9 cellular contexts compared by ENCODE assay signal in genomic region chr13:114109646-114110045, GRCh38. TPM values are rescaled to one million over a fixed set of nuclear protein-coding genes. Genes with fewer than 3 reads are reported as not detected.
DNase-seq lines count a peak whose midpoint lies in the region; ATAC-seq and TF ChIP-seq lines count a peak whose summit lies in the region.
"Had no signal": no experiment of that assay in that cellular context is flagged by ENCODE, and none has a peak within 500 bp of the region (broad histone marks: within the 10 kb centered on the region; RNA-seq: fewer than 3 reads in every experiment).

No MANE protein-coding gene starts in this region.

- H3K4me3 ChIP-seq in CD8-positive, alpha-beta memory T cell (ENCODE audit: low read length) = peak overlapping the region; percentile 52
- H3K4me3 ChIP-seq: cardiac muscle cell had no signal

- peaks cover 74 to 88% (median 75%) of the 10 kb centered on the region in 3 donors for H3K4me1 Mint-ChIP-seq in CD8-positive, alpha-beta memory T cell
- peaks cover 72% of the 10 kb centered on the region for H3K4me1 Mint-ChIP-seq in dendritic cell treated with granulocyte-macrophage colony-stimulating factor and Interleukin-4, amounts not matched to agents 40 ng/mL and 50 ng/mL, for 4 days (ENCODE audit: low read depth)

- no peaks in the 10 kb centered on the region for H3K9me3 ChIP-seq in CD8-positive, alpha-beta memory T cell (ENCODE audit: low read length)

- peaks cover 0 to 67% (median 16%) of the 10 kb centered on the region in 3 donors for H3K36me3 Mint-ChIP-seq in CD8-positive, alpha-beta memory T cell
- H3K36me3 Mint-ChIP-seq in dendritic cell treated with granulocyte-macrophage colony-stimulating factor and Interleukin-4, amounts not matched to agents 40 ng/mL and 50 ng/mL, for 4 days (ENCODE audit: low read depth) = peaks cover 45% of the 10 kb centered on the region

- no peaks in the 10 kb centered on the region for H3K9me3 Mint-ChIP-seq in CD8-positive, alpha-beta memory T cell
- no peaks in the 10 kb centered on the region for H3K9me3 Mint-ChIP-seq in dendritic cell treated with granulocyte-macrophage colony-stimulating factor and Interleukin-4, amounts not matched to agents 40 ng/mL and 50 ng/mL, for 4 days

- peaks cover 94% of the 10 kb centered on the region for H3K4me1 ChIP-seq in CD8-positive, alpha-beta memory T cell (ENCODE audit: insufficient read depth, low read length)

- peak overlapping the region; percentile 90 to 96 (median 95) for H3K27ac Mint-ChIP-seq in CD8-positive, alpha-beta memory T cell
- H3K27ac Mint-ChIP-seq in dendritic cell treated with granulocyte-macrophage colony-stimulating factor and Interleukin-4, amounts not matched to agents 40 ng/mL and 50 ng/mL, for 4 days = peak overlapping the region; percentile 60

- no peaks in the 10 kb centered on the region for H3K27me3 ChIP-seq in CD8-positive, alpha-beta memory T cell (ENCODE audit: insufficient read depth, low read length, poor library complexity, severe bottlenecking)
- H3K27me3 ChIP-seq: cardiac muscle cell had no signal

- no peak for TF ChIP-seq CTCF in omental fat pad (IDR thresholded peaks at IDR 0.05)

- H3K27ac ChIP-seq in CD8-positive, alpha-beta memory T cell (ENCODE audit: low read depth, low read length) = peak overlapping the region; percentile 43
- H3K27ac ChIP-seq: cardiac muscle cell had no signal

- peak overlapping the region; percentile 48 to 87 (median 84) for H3K4me3 Mint-ChIP-seq in CD8-positive, alpha-beta memory T cell
- H3K4me3 Mint-ChIP-seq in dendritic cell treated with granulocyte-macrophage colony-stimulating factor and Interleukin-4, amounts not matched to agents 40 ng/mL and 50 ng/mL, for 4 days = no peak overlapping the region

- intact Hi-C loops in dendritic cell treated with granulocyte-macrophage colony-stimulating factor and Interleukin-4, amounts not matched to agents 40 ng/mL and 50 ng/mL, for 4 days (cut with micrococcal nuclease) = no loop called here

- no peak for ATAC-seq in omental fat pad (ENCODE audit: low FRiP score)
- ATAC-seq in GM21825 (IDR thresholded peaks at IDR 0.05; ENCODE audit: unreplicated experiment) = no peak

- peaks cover 40% of the 10 kb centered on the region for H3K36me3 ChIP-seq in CD8-positive, alpha-beta memory T cell (ENCODE audit: insufficient read depth, low read length)
- H3K36me3 ChIP-seq: cardiac muscle cell had no signal

- POLR2A ChIA-PET in CD8-positive, alpha-beta memory T cell (lab: Charles Lee) = interaction anchor here (1.3 to 1.6 kb wide), 2 partner anchors 38 to 42 kb away, joined by 3 read pairs; no protein-coding TSS in a partner anchor

- H3K27me3 Mint-ChIP-seq in CD8-positive, alpha-beta memory T cell = peaks cover 0 to 6% of the 10 kb centered on the region in 2 donors
- no peaks in the 10 kb centered on the region for H3K27me3 Mint-ChIP-seq in dendritic cell treated with granulocyte-macrophage colony-stimulating factor and Interleukin-4, amounts not matched to agents 40 ng/mL and 50 ng/mL, for 4 days

- CTCF ChIA-PET in CD8-positive, alpha-beta memory T cell (lab: Charles Lee) = interaction anchor here (1.0 to 6.4 kb wide), 8 partner anchors 14 to 119 kb away, joined by 4 to 60 read pairs (median 12); no protein-coding TSS in a partner anchor

- DNase-seq in CD8-positive, alpha-beta memory T cell = peak in 2 of 5 donors; percentile 25 to 60
- DNase-seq in RPMI7951 (ENCODE audit: low read depth) (peak; percentile 71), omental fat pad (ENCODE audit: low spot score) (peak; percentile 12), mucosa of gallbladder (ENCODE audit: low spot score) (no peak), SIG-M5 (lab: John Stamatoyannopoulos, UW) (no peak)
- no peak for DNase-seq in effector CD4-positive, alpha-beta T cell

RNA-seq across cellular contexts. Expression of gene RASA3, which starts 22.8 kb away (rescaled TPM):
- total RNA-seq in CD8-positive, alpha-beta memory T cell = 10 to 100 TPM; 26.4 to 27.1 TPM
- polyA plus RNA-seq in CD8-positive, alpha-beta memory T cell = 123 TPM
- 22.8 and 24.4 TPM in 2 replicates for total RNA-seq in RPMI7951 (2014; rRNA removed; shearing (Covaris generic))
- total RNA-seq in omental fat pad = 10 to 100 TPM; 28.1 to 73.4 (median 56.8) TPM
- 11.7 TPM for total RNA-seq in mucosa of gallbladder

Comparison
In these comparisons a context has a peak if more than half of its experiments do, and no peak if none do; other contexts are left out.
1. DNase-seq: peak in RPMI7951 (single experiment) and omental fat pad (single experiment); none in mucosa of gallbladder (single experiment), SIG-M5 (single experiment) and effector CD4-positive, alpha-beta T cell (single experiment).